Comparison of ENCODE assay signal across 8 cellular contexts in the genomic region with DNA sequence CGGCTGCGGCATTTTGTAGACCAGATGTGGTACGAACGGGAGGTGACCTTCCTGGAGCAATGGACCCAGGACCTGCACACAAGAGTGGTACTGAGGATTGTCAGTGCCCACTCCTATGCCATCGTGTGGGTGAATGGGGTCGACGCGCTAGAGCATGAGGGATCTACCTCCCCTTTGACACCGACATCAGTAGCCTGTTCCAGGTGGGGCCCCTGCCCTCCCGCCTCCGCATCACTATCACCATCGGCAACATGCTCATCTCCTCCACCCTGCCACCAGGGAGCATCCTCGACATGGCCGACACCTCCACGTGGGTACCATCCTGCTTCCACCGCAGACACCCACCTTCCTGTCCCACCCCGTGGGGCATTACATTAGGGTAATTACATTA. TPM values are rescaled to one million over a fixed set of nuclear protein-coding genes. Genes with fewer than 3 reads are reported as not detected.
DNase-seq lines count a peak whose midpoint lies in the region; ATAC-seq and TF ChIP-seq lines count a peak whose summit lies in the region.

No MANE protein-coding gene starts in this region.

- H3K4me3 Mint-ChIP-seq in naive B cell: peak overlapping the region; percentile 85 to 98 (median 94)

- BruUV-seq in PC-3 (replicated peaks; lab: Mats Ljungman, UMichigan): TSS peak; percentile 27

- H3K4me1 ChIP-seq in PC-3 (ENCODE audit: insufficient read depth, low read length) (no peaks in the 10 kb centered on the region; the same call in 1 of the 2 replicates), aorta (ENCODE audit: control insufficient read depth in 1 of 2, insufficient read depth in 2 of 2, low read length in 2 of 2) (peaks cover 0 to 4% of the 10 kb centered on the region in 2 donors)

- peak overlapping the region; percentile 86 to 97 (median 94) for H3K27ac Mint-ChIP-seq in naive B cell

- H3K9ac ChIP-seq in PC-3 (ENCODE audit: low read length): peak overlapping the region; percentile 28

- peak overlapping the region; percentile 85 for H3K4me2 ChIP-seq in PC-3 (ENCODE audit: low read length)

- H3K79me2 ChIP-seq in PC-3 (ENCODE audit: low read length): no peaks in the 10 kb centered on the region

- POLR2A ChIA-PET in PC-3 (lab: Charles Lee; ENCODE audit: unreplicated experiment): no interaction called here

- H3K9me3 Mint-ChIP-seq in naive B cell: peaks cover 0 to 3% (median 0%) of the 10 kb centered on the region in 7 donors

- no peaks in the 10 kb centered on the region for H3K27me3 ChIP-seq in PC-3 (ENCODE audit: low read length)
- no peaks in the 10 kb centered on the region for H3K27me3 ChIP-seq in aorta (ENCODE audit: control insufficient read depth in 1 of 2, insufficient read depth in 2 of 2, low read length in 1 of 2)

- H3K4me1 Mint-ChIP-seq in naive B cell: peaks cover 16 to 19% (median 16%) of the 10 kb centered on the region in 3 donors

- H2AFZ ChIP-seq in PC-3 (ENCODE audit: low read length): peak overlapping the region; percentile 93

- peak; percentile 80 for DNase-seq in activated effector memory CD4-positive, alpha-beta T cell treated with anti-CD3 and anti-CD28 coated beads, Interleukin-2, amount 50 U/mL, for 16 hours
- DNase-seq in activated effector memory CD4-positive, alpha-beta T cell treated with Interleukin-2 at 50 U/mL for 16 hours: no peak
- DNase-seq in PC-3 (no peak), choroid plexus epithelial cell (ENCODE audit: low read depth) (no peak), naive B cell (peak; percentile 12), aorta (no peak), NCI-H226 (no peak), Kasumi-1 (lab: John Stamatoyannopoulos, UW) (no peak)

- no peaks in the 10 kb centered on the region for H3K9me3 ChIP-seq in PC-3 (ENCODE audit: low read length)
- no peaks in the 10 kb centered on the region for H3K9me3 ChIP-seq in aorta (ENCODE audit: control insufficient read depth, low read length)

- H3K36me3 Mint-ChIP-seq in naive B cell: no peaks in the 10 kb centered on the region

- H3K9me2 ChIP-seq in PC-3 (replicated peaks; ENCODE audit: low read length): no peaks in the 10 kb centered on the region

- no peaks in the 10 kb centered on the region for H3F3A ChIP-seq in PC-3 (ENCODE audit: low read length, unreplicated experiment)

- H3K36me3 ChIP-seq in PC-3 (ENCODE audit: low read depth, low read length) (peaks cover under 1% of the 10 kb centered on the region; the same call in 1 of the 2 replicates), aorta (ENCODE audit: control insufficient read depth in 1 of 2, insufficient read depth in 2 of 2, low read length in 1 of 2) (peaks cover 0 to under 1% of the 10 kb centered on the region in 2 donors)

- no peak for ATAC-seq in PC-3
- ATAC-seq in naive B cell (ENCODE audit: low read depth in 2 of 2): peak in 1 of 2 donors; percentile 12
- peak; percentile 19 for ATAC-seq in aorta (ENCODE audit: low FRiP score)

- no peaks in the 10 kb centered on the region for H4K20me1 ChIP-seq in PC-3 (ENCODE audit: low read length)

- TF ChIP-seq CTCF in PC-3 (conservative IDR thresholded peaks at IDR 0.05; ENCODE audit: low read depth, low read length): no peak
- no peak for TF ChIP-seq CTCF in choroid plexus epithelial cell (conservative IDR thresholded peaks at IDR 0.05; ENCODE audit: low read depth, low read length)

- WGBS in aorta, 2 donors: 54 to 55% methylated on average over 17 of the region's 17 CpGs

- intact Hi-C loops in PC-3 (cut with micrococcal nuclease): loop anchor here (5.0 to 10.0 kb wide), 2 partner anchors 348 to 565 kb away; partner anchors contain the start of gene GYPE
- intact Hi-C loops in aorta (cut with DNase I): loop anchor here (10.0 kb wide), 2 partner anchors 345 to 355 kb away; partner anchors contain the start of gene GYPE (in 1 of the 2)

- peaks cover 0 to 9% (median 0%) of the 10 kb centered on the region in 3 donors for H3K27me3 Mint-ChIP-seq in naive B cell

- CTCF ChIA-PET in PC-3 (lab: Charles Lee): no interaction called here

- H3K27ac ChIP-seq in PC-3 (ENCODE audit: low read length): no peak overlapping the region
- H3K27ac ChIP-seq in aorta (ENCODE audit: low read depth in 1 of 2, low read length in 2 of 2): no peak overlapping the region

- H3K4me3 ChIP-seq in PC-3 (ENCODE audit: low read length) (peak overlapping the region; percentile 68), choroid plexus epithelial cell (ENCODE audit: low read depth, low read length) (peak overlapping the region; percentile 68), aorta (ENCODE audit: low read length in 2 of 2) (peak overlapping the region in 1 of 2 donors; percentile 52)

RNA-seq across cellular contexts. Expression of gene SMARCA5, which starts 46.2 kb away (rescaled TPM):
- 29.3 and 31.6 TPM in 2 replicates for total RNA-seq in PC-3 (2014; rRNA removed)
- 10 to 100 TPM; 17.1 to 36.3 (median 26.1) TPM for polyA plus RNA-seq in naive B cell (ENCODE audit: low read depth in 6 of 6)
- total RNA-seq in aorta: 10 to 100 TPM; 39.0 to 43.3 TPM
- polyA plus RNA-seq in aorta: 10 to 100 TPM; 12.5 to 15.8 TPM

Comparison
In these comparisons a context has a peak if more than half of its experiments do, and no peak if none do; other contexts are left out.
1. DNase-seq: peak in activated effector memory CD4-positive, alpha-beta T cell treated with anti-CD3 and anti-CD28 coated beads, Interleukin-2, amount 50 U/mL, for 16 hours (single experiment) and naive B cell (single experiment); none in activated effector memory CD4-positive, alpha-beta T cell treated with Interleukin-2 at 50 U/mL for 16 hours (single experiment), PC-3 (single experiment), choroid plexus epithelial cell (single experiment), aorta (0 of 2), NCI-H226 (single experiment) and Kasumi-1 (0 of 2).